20 cellular contexts compared by ENCODE assay signal in genomic region chr1:160086162-160086892, GRCh38. TPM values are rescaled to one million over a fixed set of nuclear protein-coding genes. Genes with fewer than 3 reads are reported as not detected.
DNase-seq lines count a peak whose midpoint lies in the region; ATAC-seq and TF ChIP-seq lines count a peak whose summit lies in the region.
"Had no signal": no experiment of that assay in that cellular context is flagged by ENCODE, and none has a peak within 500 bp of the region (broad histone marks: within the 10 kb centered on the region; RNA-seq: fewer than 3 reads in every experiment).

No MANE protein-coding gene starts in this region.

- H3K4me2 ChIP-seq in GM23338: 0 out of 2 replicates have a peak overlapping the region, but pooled peaks have one; percentile 8
- H3K4me2 ChIP-seq: SK-N-SH had no signal

- H2AFZ ChIP-seq in GM23338: no peak overlapping the region

- H3K27me3 Mint-ChIP-seq in GM23338 (ENCODE audit: insufficient read depth, low read depth, poor library complexity): peaks cover 42% of the 10 kb centered on the region

- TF ChIP-seq CTCF in GM23338 (conservative IDR thresholded peaks at IDR 0.05; ENCODE audit: low read depth in 2 of 2): no peak
- no peak for TF ChIP-seq CTCF in coronary artery (IDR thresholded peaks at IDR 0.05)

- peaks cover 5% of the 10 kb centered on the region for H3F3A ChIP-seq in GM23338 (replicated peaks; ENCODE audit: low read depth)

- no peaks in the 10 kb centered on the region for H3K36me3 ChIP-seq in GM23338 (ENCODE audit: insufficient read depth)
- H3K36me3 ChIP-seq: brain microvascular endothelial cell, MG63 had no signal

- peaks cover 19% of the 10 kb centered on the region for H3K36me3 Mint-ChIP-seq in GM23338 (ENCODE audit: low read depth)
- H3K36me3 Mint-ChIP-seq: activated naive CD8-positive, alpha-beta T cell had no signal

- no peaks in the 10 kb centered on the region; the same call in 1 of the 2 replicates for H4K20me1 ChIP-seq in GM23338 (replicated peaks; ENCODE audit: insufficient read depth)

- H3K4me1 Mint-ChIP-seq in GM23338: peaks cover 17% of the 10 kb centered on the region

- no peak overlapping the region for H3K27ac ChIP-seq in GM23338 (ENCODE audit: low read depth)
- H3K27ac ChIP-seq in coronary artery: peak overlapping the region; percentile 81 to 87
- H3K27ac ChIP-seq in substantia nigra (ENCODE audit: low read depth, low read length, poor library complexity, severe bottlenecking): peak overlapping the region; percentile 75
- H3K27ac ChIP-seq: brain microvascular endothelial cell, HL-60, lower lobe of right lung had no signal

- H3K27me3 ChIP-seq in GM23338 (ENCODE audit: insufficient read depth): peaks cover 38% of the 10 kb centered on the region

- no peaks in the 10 kb centered on the region; the same call in 2 of the 3 replicates for H3K9me3 Mint-ChIP-seq in GM23338
- H3K9me3 Mint-ChIP-seq: activated T-cell treated with anti-CD3 and anti-CD28 coated beads, Interleukin-2, amount 50 U/mL, for 72 hours; IgD-negative memory B cell; immature natural killer cell; naive B cell had no signal

- H3K4me3 Mint-ChIP-seq in GM23338: no peak overlapping the region; the same call in 2 of the 3 replicates
- H3K4me3 Mint-ChIP-seq: activated T-cell treated with anti-CD3 and anti-CD28 coated beads, Interleukin-2, amount 50 U/mL, for 72 hours had no signal

- ATAC-seq in GM23338: no peak
- ATAC-seq in GM21526 (IDR thresholded peaks at IDR 0.05; ENCODE audit: low FRiP score, unreplicated experiment): no peak
- no peak for ATAC-seq in GM18858 (IDR thresholded peaks at IDR 0.05; ENCODE audit: unreplicated experiment)

- no peak overlapping the region for H3K4me3 ChIP-seq in GM23338
- peak overlapping the region; percentile 15 for H3K4me3 ChIP-seq in coronary artery
- H3K4me3 ChIP-seq: lower lobe of right lung, MG63 had no signal

- H3K27ac Mint-ChIP-seq in GM23338: no peak overlapping the region
- H3K27ac Mint-ChIP-seq: activated T-cell treated with anti-CD3 and anti-CD28 coated beads, Interleukin-2, amount 50 U/mL, for 72 hours had no signal

- no peak for DNase-seq in GM23338 (ENCODE audit: low spot score)
- no peak for DNase-seq in coronary artery (ENCODE audit: low spot score)
- DNase-seq in medulla oblongata (ENCODE audit: extremely low spot score): peak; percentile 53
- DNase-seq in substantia nigra (lab: John Stamatoyannopoulos, UW): peak in 1 of 49 donors; percentile 20
- no peak for DNase-seq in GM03348 (ENCODE audit: low spot score)
- no peak for DNase-seq in RPMI8226

- H3K4me1 ChIP-seq in GM23338 (ENCODE audit: insufficient read depth): no peaks in the 10 kb centered on the region

- H3K9me2 ChIP-seq in GM23338 (ENCODE audit: insufficient read depth): no peaks in the 10 kb centered on the region
- H3K9me2 ChIP-seq: SK-N-SH had no signal

- no peaks in the 10 kb centered on the region for H3K79me2 ChIP-seq in GM23338 (replicated peaks; ENCODE audit: insufficient read depth)

TF ChIP-seq in GM23338, 12 proteins besides CTCF, POLR2A, EP300 and RAD21 (continues in another document):
- no peak for TF ChIP-seq STAT1 (IDR thresholded peaks at IDR 0.05; ENCODE audit: unreplicated experiment)
- TF ChIP-seq JUNB (IDR thresholded peaks at IDR 0.05; ENCODE audit: unreplicated experiment): no peak
- TF ChIP-seq NANOG (IDR thresholded peaks at IDR 0.05; ENCODE audit: borderline replicate concordance): no peak
- no peak for TF ChIP-seq POLR2AphosphoS5 (IDR thresholded peaks at IDR 0.05; ENCODE audit: low read depth)
- TF ChIP-seq ZNF114 (CRISPR knock-in tag; IDR thresholded peaks at IDR 0.05): no peak
- TF ChIP-seq ZNF331 (CRISPR knock-in tag; IDR thresholded peaks at IDR 0.05; ENCODE audit: low read depth): no peak
- no peak for TF ChIP-seq CREB1 (CRISPR knock-in tag; IDR thresholded peaks at IDR 0.05; ENCODE audit: low read depth)
- TF ChIP-seq EZH2 (IDR thresholded peaks at IDR 0.05; ENCODE audit: low read depth, unreplicated experiment): no peak
- no peak for TF ChIP-seq REST (IDR thresholded peaks at IDR 0.05; ENCODE audit: unreplicated experiment)
- TF ChIP-seq ETS1 (IDR thresholded peaks at IDR 0.05): no peak
- TF ChIP-seq EZH2phosphoT487 (IDR thresholded peaks at IDR 0.05; ENCODE audit: unreplicated experiment): no peak

RNA-seq across cellular contexts. Expression of gene KCNJ9, which starts 5.0 kb away (rescaled TPM):
- 0.08 and 0.24 TPM in 2 replicates for total RNA-seq in GM23338 (2014; rRNA removed; shearing (Covaris generic))
- polyA plus RNA-seq in GM23338 (2016; fragmentation: Nextera tagmentation; extraction: Ambion mirVana): 0.26 and 0.34 TPM in 2 replicates
- total RNA-seq: esophagus mucosa, lower lobe of right lung, osteocyte had no signal
- polyA plus RNA-seq: IgD-negative memory B cell, immature natural killer cell had no signal

RNA-seq across cellular contexts. Expression of gene IGSF8, which starts 12.1 kb away (rescaled TPM):
- total RNA-seq in GM23338 (2014; rRNA removed; shearing (Covaris generic)): 111 and 120 TPM in 2 replicates
- polyA plus RNA-seq in GM23338 (2016; fragmentation: Nextera tagmentation; extraction: Ambion mirVana): 38.4 and 41.5 TPM in 2 replicates

RNA-seq across cellular contexts. Expression of gene KCNJ10, which starts 16.4 kb away (rescaled TPM):
- total RNA-seq in GM23338 (2014; rRNA removed; shearing (Covaris generic)): 1.6 and 2.8 TPM in 2 replicates
- polyA plus RNA-seq in GM23338 (2016; fragmentation: Nextera tagmentation; extraction: Ambion mirVana): 1.2 and 1.4 TPM in 2 replicates
- total RNA-seq: esophagus mucosa, osteocyte had no signal
- polyA plus RNA-seq: IgD-negative memory B cell, immature natural killer cell, SK-N-SH had no signal

RNA-seq across cellular contexts. Expression of gene ATP1A2, which starts 29.2 kb away (rescaled TPM):
- total RNA-seq in GM23338 (2014; rRNA removed; shearing (Covaris generic)): 17.7 and 18.3 TPM in 2 replicates
- polyA plus RNA-seq in GM23338 (2016; fragmentation: Nextera tagmentation; extraction: Ambion mirVana): 4.9 and 5.2 TPM in 2 replicates
- total RNA-seq: activated T-cell treated with anti-CD3 and anti-CD28 coated beads, Interleukin-2, amount 50 U/mL, for 72 hours had no signal
- polyA plus RNA-seq: IgD-negative memory B cell, immature natural killer cell had no signal

RNA-seq across cellular contexts. Expression of gene PIGM, which starts 54.5 kb away (rescaled TPM):
- 4.6 and 5.0 TPM in 2 replicates for total RNA-seq in GM23338 (2014; rRNA removed; shearing (Covaris generic))
- 5.0 TPM in 2 replicates for polyA plus RNA-seq in GM23338 (2016; fragmentation: Nextera tagmentation; extraction: Ambion mirVana)
